In genomic region chr3:38021196-38021595, GRCh38 we compare ENCODE assay signal across 19 cellular contexts. TPM values are rescaled to one million over a fixed set of nuclear protein-coding genes. Genes with fewer than 3 reads are reported as not detected.
DNase-seq lines count a peak whose midpoint lies in the region; ATAC-seq and TF ChIP-seq lines count a peak whose summit lies in the region.
"Had no signal": no experiment of that assay in that cellular context is flagged by ENCODE, and none has a peak within 500 bp of the region (broad histone marks: within the 10 kb centered on the region; RNA-seq: fewer than 3 reads in every experiment).

No MANE protein-coding gene starts in this region.

- POLR2A ChIA-PET in CD4-positive, alpha-beta T cell (lab: Charles Lee): interaction anchor here (1.2 to 1.4 kb wide), 2 partner anchors 24 to 144 kb away, joined by 3 to 5 read pairs; partner anchors contain the start of gene OXSR1

- H3K18ac ChIP-seq in mesenchymal stem cell (ENCODE audit: low read depth in 1 of 2, low read length in 2 of 2): no peak overlapping the region

- no peaks in the 10 kb centered on the region for H3K27me3 ChIP-seq in CD4-positive, alpha-beta T cell (ENCODE audit: control insufficient read depth, insufficient read depth, low read length)
- H3K27me3 ChIP-seq in endodermal cell (ENCODE audit: control insufficient read depth, insufficient read depth, low read length, poor library complexity, severe bottlenecking): no peaks in the 10 kb centered on the region
- H3K27me3 ChIP-seq in neural progenitor cell: peaks cover 14% of the 10 kb centered on the region
- no peaks in the 10 kb centered on the region for H3K27me3 ChIP-seq in mesenchymal stem cell (ENCODE audit: control insufficient read depth in 1 of 2, insufficient read depth in 1 of 2, low read length in 2 of 2)

- no peak overlapping the region for H3K23ac ChIP-seq in mesenchymal stem cell (ENCODE audit: low read length in 2 of 2)

- H4K91ac ChIP-seq in mesenchymal stem cell (ENCODE audit: low read length): no peak overlapping the region

- H2BK15ac ChIP-seq in mesenchymal stem cell (ENCODE audit: low read depth, poor library complexity, severe bottlenecking): no peak overlapping the region

- intact Hi-C loops in CD4-positive, alpha-beta T cell (cut with DNase I, micrococcal nuclease): no loop called here
- intact Hi-C loops in activated T-helper 1 cell treated with anti-CD3 and anti-CD28 coated beads, Interleukin-12 subunit alpha, Interleukin-12 subunit beta, Interleukin-2, Interleukin-4 antibody, amounts not matched to agents 30 ng/mL and 10 ng/mL and 1 ng/mL, durations not matched to agents 14 hours and 24 hours and 36 hours (cut with micrococcal nuclease): no loop called here

- no peak overlapping the region for H3K4me2 ChIP-seq in neural progenitor cell
- no peak overlapping the region for H3K4me2 ChIP-seq in mesenchymal stem cell (ENCODE audit: low read length, poor library complexity, severe bottlenecking)
- H3K4me2 ChIP-seq: A549 had no signal

- H3K9me3 ChIP-seq in CD4-positive, alpha-beta T cell (ENCODE audit: control insufficient read depth, low read length): peaks cover 5% of the 10 kb centered on the region
- H3K9me3 ChIP-seq in endodermal cell (ENCODE audit: control insufficient read depth, low read length) (peaks cover 2% of the 10 kb centered on the region), neural progenitor cell (ENCODE audit: low read depth) (no peaks in the 10 kb centered on the region), mesenchymal stem cell (ENCODE audit: control insufficient read depth, low read length) (peaks cover 5% of the 10 kb centered on the region)

- 91 to 97% methylated on average over 4 of the region's 4 CpGs for WGBS in endodermal cell (ENCODE audit: insufficient coverage in 1 of 2, insufficient read length in 1 of 2), 2 experiments
- WGBS in mesenchymal stem cell: 94% methylated on average over 4 of the region's 4 CpGs

- CTCF ChIA-PET in CD4-positive, alpha-beta T cell (lab: Charles Lee): interaction anchor here (1.8 kb wide), 1 partner anchor 8 kb away, joined by 7 read pairs; no protein-coding TSS in a partner anchor

- no peak overlapping the region for H2BK120ac ChIP-seq in mesenchymal stem cell (ENCODE audit: low read depth, low read length)

- TF ChIP-seq CTCF in CD4-positive, alpha-beta T cell (IDR thresholded peaks at IDR 0.05): no peak
- TF ChIP-seq CTCF in endodermal cell (conservative IDR thresholded peaks at IDR 0.05) (no peak), neural progenitor cell (IDR thresholded peaks at IDR 0.05) (no peak)

- H3F3A ChIP-seq in neural progenitor cell (ENCODE audit: low read depth): peaks cover 8% of the 10 kb centered on the region

- H2BK5ac ChIP-seq in mesenchymal stem cell (ENCODE audit: low read depth, low read length, poor library complexity, severe bottlenecking): no peak overlapping the region

- H3K4me3 Mint-ChIP-seq in CD4-positive, alpha-beta T cell: no peak overlapping the region
- peak overlapping the region in 1 of 4 donors; percentile 9 for H3K4me3 Mint-ChIP-seq in IgD-negative memory B cell
- no peak overlapping the region for H3K4me3 Mint-ChIP-seq in endodermal cell
- no peak overlapping the region for H3K4me3 Mint-ChIP-seq in neural progenitor cell
- no peak overlapping the region for H3K4me3 Mint-ChIP-seq in activated T-helper 1 cell treated with anti-CD3 and anti-CD28 coated beads, Interleukin-12 subunit alpha, Interleukin-12 subunit beta, Interleukin-2, Interleukin-4 antibody, amounts not matched to agents 30 ng/mL and 10 ng/mL and 1 ng/mL, durations not matched to agents 14 hours and 24 hours and 36 hours
- H3K4me3 Mint-ChIP-seq: HFFc6 had no signal

- no peaks in the 10 kb centered on the region for H3K9me3 Mint-ChIP-seq in CD4-positive, alpha-beta T cell
- H3K9me3 Mint-ChIP-seq in IgD-negative memory B cell (no peaks in the 10 kb centered on the region), endodermal cell (no peaks in the 10 kb centered on the region), neural progenitor cell (no peaks in the 10 kb centered on the region)
- peaks cover 4% of the 10 kb centered on the region for H3K9me3 Mint-ChIP-seq in activated T-helper 1 cell treated with anti-CD3 and anti-CD28 coated beads, Interleukin-12 subunit alpha, Interleukin-12 subunit beta, Interleukin-2, Interleukin-4 antibody, amounts not matched to agents 30 ng/mL and 10 ng/mL and 1 ng/mL, durations not matched to agents 14 hours and 24 hours and 36 hours
- H3K9me3 Mint-ChIP-seq: HFFc6 had no signal

- H2BK12ac ChIP-seq in mesenchymal stem cell (ENCODE audit: low read length in 2 of 2): no peak overlapping the region

- no peak overlapping the region for H3K4ac ChIP-seq in mesenchymal stem cell (ENCODE audit: low read depth in 1 of 2, low read length in 2 of 2)

- H3K4me1 Mint-ChIP-seq in CD4-positive, alpha-beta T cell (ENCODE audit: low read depth): peaks cover 42% of the 10 kb centered on the region
- peaks cover 8 to 19% (median 9%) of the 10 kb centered on the region in 3 donors for H3K4me1 Mint-ChIP-seq in IgD-negative memory B cell
- H3K4me1 Mint-ChIP-seq in endodermal cell: peaks cover 13% of the 10 kb centered on the region
- peaks cover 11% of the 10 kb centered on the region for H3K4me1 Mint-ChIP-seq in neural progenitor cell
- peaks cover 42% of the 10 kb centered on the region for H3K4me1 Mint-ChIP-seq in activated T-helper 1 cell treated with anti-CD3 and anti-CD28 coated beads, Interleukin-12 subunit alpha, Interleukin-12 subunit beta, Interleukin-2, Interleukin-4 antibody, amounts not matched to agents 30 ng/mL and 10 ng/mL and 1 ng/mL, durations not matched to agents 14 hours and 24 hours and 36 hours (ENCODE audit: low read depth)

- H3K27ac ChIP-seq in CD4-positive, alpha-beta T cell (ENCODE audit: low read depth, low read length): no peak overlapping the region
- H3K27ac ChIP-seq in endodermal cell (ENCODE audit: low read depth, low read length) (no peak overlapping the region), neural progenitor cell (no peak overlapping the region), mesenchymal stem cell (ENCODE audit: low read length, poor library complexity, severe bottlenecking) (no peak overlapping the region)
- H3K27ac ChIP-seq: A549, HL-60 had no signal

- H4K20me1 ChIP-seq in neural progenitor cell (ENCODE audit: low read depth): peaks cover 50% of the 10 kb centered on the region

- H3K4me1 ChIP-seq in endodermal cell (ENCODE audit: control insufficient read depth, insufficient read depth, low read length) (peaks cover 18% of the 10 kb centered on the region), neural progenitor cell (no peaks in the 10 kb centered on the region), mesenchymal stem cell (ENCODE audit: control insufficient read depth, insufficient read depth, low read depth, low read length) (peaks cover 21% of the 10 kb centered on the region)

- H3K4me3 ChIP-seq in endodermal cell (ENCODE audit: low read length): no peak overlapping the region
- no peak overlapping the region for H3K4me3 ChIP-seq in neural progenitor cell
- H3K4me3 ChIP-seq in mesenchymal stem cell (ENCODE audit: insufficient read depth in 1 of 2, low read depth in 1 of 2, low read length in 2 of 2): no peak overlapping the region
- H3K4me3 ChIP-seq: A549 had no signal

- peaks cover 1% of the 10 kb centered on the region for H3K79me1 ChIP-seq in mesenchymal stem cell (replicated peaks; ENCODE audit: low read length, poor library complexity, severe bottlenecking)

- H3K79me2 ChIP-seq in neural progenitor cell (ENCODE audit: low read depth): peaks cover 10% of the 10 kb centered on the region

- H2AFZ ChIP-seq in neural progenitor cell (replicated peaks): no peak overlapping the region
- H2AFZ ChIP-seq in mesenchymal stem cell (ENCODE audit: low read depth, low read length): no peak overlapping the region

- no peak for ATAC-seq in CD4-positive, alpha-beta T cell (ENCODE audit: poor library complexity)
- ATAC-seq: A549 had no signal

- H3K14ac ChIP-seq in mesenchymal stem cell (ENCODE audit: low read length in 2 of 2): no peak overlapping the region

- H3K9ac ChIP-seq in endodermal cell (ENCODE audit: extremely low read depth, low read length, poor library complexity, severe bottlenecking) (no peak overlapping the region), neural progenitor cell (no peak overlapping the region), mesenchymal stem cell (ENCODE audit: low read length) (no peak overlapping the region)

- no peak overlapping the region for H2AK5ac ChIP-seq in mesenchymal stem cell (ENCODE audit: low read length, severe bottlenecking)

- no peak overlapping the region for H4K8ac ChIP-seq in mesenchymal stem cell (ENCODE audit: low read length)

- H3K36me3 ChIP-seq in endodermal cell (ENCODE audit: control insufficient read depth, insufficient read depth, low read length) (peaks cover 16% of the 10 kb centered on the region), neural progenitor cell (no peaks in the 10 kb centered on the region), mesenchymal stem cell (ENCODE audit: control insufficient read depth in 1 of 2, insufficient read depth in 2 of 2, low read depth in 1 of 2, low read length in 2 of 2) (peaks cover 35 to 40% of the 10 kb centered on the region in 2 experiments)

- peaks cover 48% of the 10 kb centered on the region for H3K36me3 Mint-ChIP-seq in CD4-positive, alpha-beta T cell (ENCODE audit: low read depth)
- H3K36me3 Mint-ChIP-seq in IgD-negative memory B cell: no peaks in the 10 kb centered on the region
- peaks cover 21% of the 10 kb centered on the region for H3K36me3 Mint-ChIP-seq in endodermal cell (ENCODE audit: low read depth)
- H3K36me3 Mint-ChIP-seq in neural progenitor cell: peaks cover 6% of the 10 kb centered on the region
- peaks cover 11% of the 10 kb centered on the region for H3K36me3 Mint-ChIP-seq in activated T-helper 1 cell treated with anti-CD3 and anti-CD28 coated beads, Interleukin-12 subunit alpha, Interleukin-12 subunit beta, Interleukin-2, Interleukin-4 antibody, amounts not matched to agents 30 ng/mL and 10 ng/mL and 1 ng/mL, durations not matched to agents 14 hours and 24 hours and 36 hours (ENCODE audit: low read depth)

- no peaks in the 10 kb centered on the region for H3K27me3 Mint-ChIP-seq in CD4-positive, alpha-beta T cell
- no peaks in the 10 kb centered on the region for H3K27me3 Mint-ChIP-seq in IgD-negative memory B cell
- H3K27me3 Mint-ChIP-seq in endodermal cell (ENCODE audit: insufficient read depth): peaks cover 2% of the 10 kb centered on the region
- peaks cover 7% of the 10 kb centered on the region for H3K27me3 Mint-ChIP-seq in neural progenitor cell (ENCODE audit: insufficient read depth, low read depth)
- H3K27me3 Mint-ChIP-seq in activated T-helper 1 cell treated with anti-CD3 and anti-CD28 coated beads, Interleukin-12 subunit alpha, Interleukin-12 subunit beta, Interleukin-2, Interleukin-4 antibody, amounts not matched to agents 30 ng/mL and 10 ng/mL and 1 ng/mL, durations not matched to agents 14 hours and 24 hours and 36 hours (ENCODE audit: insufficient read depth): no peaks in the 10 kb centered on the region

- H3K27ac Mint-ChIP-seq in CD4-positive, alpha-beta T cell: peak overlapping the region; percentile 89
- peak overlapping the region in 2 of 3 donors; percentile 40 to 44 for H3K27ac Mint-ChIP-seq in IgD-negative memory B cell
- H3K27ac Mint-ChIP-seq in endodermal cell: no peak overlapping the region
- H3K27ac Mint-ChIP-seq in neural progenitor cell: peak overlapping the region; percentile 21
- H3K27ac Mint-ChIP-seq in activated T-helper 1 cell treated with anti-CD3 and anti-CD28 coated beads, Interleukin-12 subunit alpha, Interleukin-12 subunit beta, Interleukin-2, Interleukin-4 antibody, amounts not matched to agents 30 ng/mL and 10 ng/mL and 1 ng/mL, durations not matched to agents 14 hours and 24 hours and 36 hours: no peak overlapping the region
- H3K27ac Mint-ChIP-seq: HFFc6 had no signal

- no peak for DNase-seq in CD4-positive, alpha-beta T cell
- DNase-seq in endodermal cell (peak; percentile 16), neural progenitor cell (ENCODE audit: low spot score) (no peak), GOT3 (lab: John Stamatoyannopoulos, UW) (no peak), NCI-H1105 treated with DMSO at 0.1 percent for 48 hours (lab: John Stamatoyannopoulos, UW) (no peak), mesenchymal stem cell (no peak)
- DNase-seq in activated T-helper 1 cell treated with anti-CD3 and anti-CD28 coated beads, Interleukin-12 subunit alpha, Interleukin-12 subunit beta, Interleukin-2, Interleukin-4 antibody, amounts not matched to agents 30 ng/mL and 10 ng/mL and 1 ng/mL, durations not matched to agents 14 hours and 24 hours and 36 hours (ENCODE audit: low spot score): no peak
- DNase-seq: DMS79, HFFc6, Kasumi-1, MM.1S, NCI-H1092 treated with DMSO at 0.1 percent for 48 hours, NCI-H2081 treated with DMSO at 0.1 percent for 48 hours, OCI-M1, Right ventricle myocardium superior had no signal

RNA-seq across cellular contexts. Expression of gene PLCD1, which starts 8.2 kb away (rescaled TPM):
- total RNA-seq in CD4-positive, alpha-beta T cell: 10 to 100 TPM; 67.0 to 69.8 TPM
- 4.6 TPM for polyA plus RNA-seq in IgD-negative memory B cell
- total RNA-seq in endodermal cell (10 to 100 TPM; 54.3 to 66.6 TPM), neural progenitor cell (ENCODE audit: low replicate concordance) (38.6 and 42.4 TPM in 2 replicates)
- polyA plus RNA-seq in endodermal cell (2013, experiment 1 of 2): 45.4 TPM
- 46.2 TPM for polyA plus RNA-seq in endodermal cell (2013, experiment 2 of 2)
- 3.9 and 4.3 TPM in 2 replicates for total RNA-seq in activated T-helper 1 cell treated with anti-CD3 and anti-CD28 coated beads, Interleukin-12 subunit alpha, Interleukin-12 subunit beta, Interleukin-2, Interleukin-4 antibody, amounts not matched to agents 30 ng/mL and 10 ng/mL and 1 ng/mL, durations not matched to agents 14 hours and 24 hours and 36 hours
- 16.1 TPM for polyA plus RNA-seq in mesenchymal stem cell (2013, experiment 1 of 2)
- polyA plus RNA-seq in mesenchymal stem cell (2013, experiment 2 of 2): 16.2 TPM

RNA-seq across cellular contexts. Expression of gene DLEC1, which starts 17.8 kb away (rescaled TPM):
- 1 to 10 TPM; 4.4 to 5.1 TPM for total RNA-seq in CD4-positive, alpha-beta T cell
- 0.28 TPM for polyA plus RNA-seq in IgD-negative memory B cell
- total RNA-seq in endodermal cell: 1 to 10 TPM; 3.9 to 6.0 TPM
- polyA plus RNA-seq in endodermal cell (2013, experiment 1 of 2): 1.5 TPM
- polyA plus RNA-seq in endodermal cell (2013, experiment 2 of 2): 0.83 TPM
- total RNA-seq in neural progenitor cell (ENCODE audit: low replicate concordance): 0.60 and 1.4 TPM in 2 replicates
- 0.10 and 0.12 TPM in 2 replicates for total RNA-seq in activated T-helper 1 cell treated with anti-CD3 and anti-CD28 coated beads, Interleukin-12 subunit alpha, Interleukin-12 subunit beta, Interleukin-2, Interleukin-4 antibody, amounts not matched to agents 30 ng/mL and 10 ng/mL and 1 ng/mL, durations not matched to agents 14 hours and 24 hours and 36 hours
- polyA plus RNA-seq in mesenchymal stem cell (2013, experiment 1 of 2): 0.01 TPM
- 0.01 TPM for polyA plus RNA-seq in mesenchymal stem cell (2013, experiment 2 of 2)

RNA-seq across cellular contexts. Expression of gene VILL, which starts 30.6 kb away (rescaled TPM):
- 10 to 100 TPM; 23.2 to 24.4 TPM for total RNA-seq in CD4-positive, alpha-beta T cell
- 14.9 TPM for polyA plus RNA-seq in IgD-negative memory B cell
- total RNA-seq in endodermal cell (10 to 100 TPM; 16.0 to 21.3 TPM), neural progenitor cell (ENCODE audit: low replicate concordance) (4.9 and 5.6 TPM in 2 replicates)
- 4.4 TPM for polyA plus RNA-seq in endodermal cell (2013, experiment 1 of 2)
- 3.5 TPM for polyA plus RNA-seq in endodermal cell (2013, experiment 2 of 2)
- total RNA-seq in activated T-helper 1 cell treated with anti-CD3 and anti-CD28 coated beads, Interleukin-12 subunit alpha, Interleukin-12 subunit beta, Interleukin-2, Interleukin-4 antibody, amounts not matched to agents 30 ng/mL and 10 ng/mL and 1 ng/mL, durations not matched to agents 14 hours and 24 hours and 36 hours: 11.6 and 13.4 TPM in 2 replicates
- 0.98 TPM for polyA plus RNA-seq in mesenchymal stem cell (2013, experiment 1 of 2)
- polyA plus RNA-seq in mesenchymal stem cell (2013, experiment 2 of 2): 1.0 TPM
- total RNA-seq: H4 had no signal

Comparison
In these comparisons a context has a peak if more than half of its experiments do, and no peak if none do; other contexts are left out.
1. H3K27ac Mint-ChIP-seq: peak in CD4-positive, alpha-beta T cell (single experiment), IgD-negative memory B cell (2 of 3) and neural progenitor cell (single experiment); none in endodermal cell (single experiment) and activated T-helper 1 cell treated with anti-CD3 and anti-CD28 coated beads, Interleukin-12 subunit alpha, Interleukin-12 subunit beta, Interleukin-2, Interleukin-4 antibody, amounts not matched to agents 30 ng/mL and 10 ng/mL and 1 ng/mL, durations not matched to agents 14 hours and 24 hours and 36 hours (single experiment).